Comparison of ENCODE assay signal across 1 cellular context in the genomic region with DNA sequence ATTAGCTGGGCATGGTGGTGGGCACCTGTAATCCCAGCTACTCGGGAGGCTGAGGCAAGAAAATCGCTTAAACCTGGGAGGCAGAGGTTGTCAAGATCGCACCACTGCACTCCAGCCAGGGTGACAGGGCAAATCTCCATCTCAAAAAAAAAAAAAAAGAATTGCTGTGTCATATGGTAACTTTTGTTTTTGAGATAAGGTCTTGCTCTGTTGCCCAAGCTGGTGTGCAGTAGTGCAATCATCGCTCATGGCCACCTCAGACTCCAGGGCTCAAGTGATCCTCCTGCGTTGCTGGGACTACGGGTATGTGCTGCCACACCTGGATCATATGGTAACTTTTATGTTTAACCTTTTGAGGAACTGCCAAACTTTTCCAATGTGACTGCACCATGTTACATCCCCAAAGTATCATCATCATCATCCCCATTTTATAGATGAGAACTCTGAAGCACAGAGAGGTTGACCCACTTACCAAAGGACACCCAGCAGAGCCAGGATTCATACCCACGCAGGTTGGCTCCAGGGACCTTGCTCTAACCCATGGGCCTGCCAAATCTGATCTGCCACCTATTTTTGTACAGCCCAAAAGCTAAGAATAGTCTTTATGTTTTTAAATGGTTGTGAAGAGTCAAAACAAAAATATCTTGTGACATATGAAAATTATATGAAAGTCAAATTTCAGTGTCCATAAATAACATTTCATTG.
TF ChIP-seq lines count a peak whose summit lies in the region.

No MANE protein-coding gene starts in this region.

TF ChIP-seq in K562, 482 proteins besides CTCF, POLR2A, EP300 and RAD21 (continued from another document and continues in another):
- TF ChIP-seq, protein P1, sequence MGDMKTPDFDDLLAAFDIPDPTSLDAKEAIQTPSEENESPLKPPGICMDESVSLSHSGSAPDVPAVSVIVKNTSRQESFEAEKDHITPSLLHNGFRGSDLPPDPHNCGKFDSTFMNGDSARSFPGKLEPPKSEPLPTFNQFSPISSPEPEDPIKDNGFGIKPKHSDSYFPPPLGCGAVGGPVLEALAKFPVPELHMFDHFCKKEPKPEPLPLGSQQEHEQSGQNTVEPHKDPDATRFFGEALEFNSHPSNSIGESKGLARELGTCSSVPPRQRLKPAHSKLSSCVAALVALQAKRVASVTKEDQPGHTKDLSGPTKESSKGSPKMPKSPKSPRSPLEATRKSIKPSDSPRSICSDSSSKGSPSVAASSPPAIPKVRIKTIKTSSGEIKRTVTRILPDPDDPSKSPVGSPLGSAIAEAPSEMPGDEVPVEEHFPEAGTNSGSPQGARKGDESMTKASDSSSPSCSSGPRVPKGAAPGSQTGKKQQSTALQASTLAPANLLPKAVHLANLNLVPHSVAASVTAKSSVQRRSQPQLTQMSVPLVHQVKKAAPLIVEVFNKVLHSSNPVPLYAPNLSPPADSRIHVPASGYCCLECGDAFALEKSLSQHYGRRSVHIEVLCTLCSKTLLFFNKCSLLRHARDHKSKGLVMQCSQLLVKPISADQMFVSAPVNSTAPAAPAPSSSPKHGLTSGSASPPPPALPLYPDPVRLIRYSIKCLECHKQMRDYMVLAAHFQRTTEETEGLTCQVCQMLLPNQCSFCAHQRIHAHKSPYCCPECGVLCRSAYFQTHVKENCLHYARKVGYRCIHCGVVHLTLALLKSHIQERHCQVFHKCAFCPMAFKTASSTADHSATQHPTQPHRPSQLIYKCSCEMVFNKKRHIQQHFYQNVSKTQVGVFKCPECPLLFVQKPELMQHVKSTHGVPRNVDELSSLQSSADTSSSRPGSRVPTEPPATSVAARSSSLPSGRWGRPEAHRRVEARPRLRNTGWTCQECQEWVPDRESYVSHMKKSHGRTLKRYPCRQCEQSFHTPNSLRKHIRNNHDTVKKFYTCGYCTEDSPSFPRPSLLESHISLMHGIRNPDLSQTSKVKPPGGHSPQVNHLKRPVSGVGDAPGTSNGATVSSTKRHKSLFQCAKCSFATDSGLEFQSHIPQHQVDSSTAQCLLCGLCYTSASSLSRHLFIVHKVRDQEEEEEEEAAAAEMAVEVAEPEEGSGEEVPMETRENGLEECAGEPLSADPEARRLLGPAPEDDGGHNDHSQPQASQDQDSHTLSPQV (IDR thresholded peaks at IDR 0.05) = peak; percentile 75; the same call in 1 of the 2 replicates
- 0 out of 2 replicates have a peak, but pooled peaks have one; percentile 60 for TF ChIP-seq ZNF589 (CRISPR knock-in tag; IDR thresholded peaks at IDR 0.05; ENCODE audit: low read depth)
- TF ChIP-seq, protein P2, sequence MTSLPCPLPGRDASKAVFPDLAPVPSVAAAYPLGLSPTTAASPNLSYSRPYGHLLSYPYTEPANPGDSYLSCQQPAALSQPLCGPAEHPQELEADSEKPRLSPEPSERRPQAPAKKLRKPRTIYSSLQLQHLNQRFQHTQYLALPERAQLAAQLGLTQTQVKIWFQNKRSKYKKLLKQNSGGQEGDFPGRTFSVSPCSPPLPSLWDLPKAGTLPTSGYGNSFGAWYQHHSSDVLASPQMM (CRISPR knock-in tag; IDR thresholded peaks at IDR 0.05) = no peak
- TF ChIP-seq, protein P3, sequence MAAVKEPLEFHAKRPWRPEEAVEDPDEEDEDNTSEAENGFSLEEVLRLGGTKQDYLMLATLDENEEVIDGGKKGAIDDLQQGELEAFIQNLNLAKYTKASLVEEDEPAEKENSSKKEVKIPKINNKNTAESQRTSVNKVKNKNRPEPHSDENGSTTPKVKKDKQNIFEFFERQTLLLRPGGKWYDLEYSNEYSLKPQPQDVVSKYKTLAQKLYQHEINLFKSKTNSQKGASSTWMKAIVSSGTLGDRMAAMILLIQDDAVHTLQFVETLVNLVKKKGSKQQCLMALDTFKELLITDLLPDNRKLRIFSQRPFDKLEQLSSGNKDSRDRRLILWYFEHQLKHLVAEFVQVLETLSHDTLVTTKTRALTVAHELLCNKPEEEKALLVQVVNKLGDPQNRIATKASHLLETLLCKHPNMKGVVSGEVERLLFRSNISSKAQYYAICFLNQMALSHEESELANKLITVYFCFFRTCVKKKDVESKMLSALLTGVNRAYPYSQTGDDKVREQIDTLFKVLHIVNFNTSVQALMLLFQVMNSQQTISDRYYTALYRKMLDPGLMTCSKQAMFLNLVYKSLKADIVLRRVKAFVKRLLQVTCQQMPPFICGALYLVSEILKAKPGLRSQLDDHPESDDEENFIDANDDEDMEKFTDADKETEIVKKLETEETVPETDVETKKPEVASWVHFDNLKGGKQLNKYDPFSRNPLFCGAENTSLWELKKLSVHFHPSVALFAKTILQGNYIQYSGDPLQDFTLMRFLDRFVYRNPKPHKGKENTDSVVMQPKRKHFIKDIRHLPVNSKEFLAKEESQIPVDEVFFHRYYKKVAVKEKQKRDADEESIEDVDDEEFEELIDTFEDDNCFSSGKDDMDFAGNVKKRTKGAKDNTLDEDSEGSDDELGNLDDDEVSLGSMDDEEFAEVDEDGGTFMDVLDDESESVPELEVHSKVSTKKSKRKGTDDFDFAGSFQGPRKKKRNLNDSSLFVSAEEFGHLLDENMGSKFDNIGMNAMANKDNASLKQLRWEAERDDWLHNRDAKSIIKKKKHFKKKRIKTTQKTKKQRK (IDR thresholded peaks at IDR 0.05; ENCODE audit: borderline replicate concordance, low read depth, low read length) = no peak
- peak; percentile 98 for TF ChIP-seq HDAC2 (IDR thresholded peaks at IDR 0.05)
- no peak for TF ChIP-seq TAF1 (IDR thresholded peaks at IDR 0.05; ENCODE audit: control insufficient read depth, extremely low read depth, insufficient read depth, low read length, severe bottlenecking)
- TF ChIP-seq TAF15 (IDR thresholded peaks at IDR 0.05; ENCODE audit: low read depth, low read length) = no peak
- TF ChIP-seq, protein P4, sequence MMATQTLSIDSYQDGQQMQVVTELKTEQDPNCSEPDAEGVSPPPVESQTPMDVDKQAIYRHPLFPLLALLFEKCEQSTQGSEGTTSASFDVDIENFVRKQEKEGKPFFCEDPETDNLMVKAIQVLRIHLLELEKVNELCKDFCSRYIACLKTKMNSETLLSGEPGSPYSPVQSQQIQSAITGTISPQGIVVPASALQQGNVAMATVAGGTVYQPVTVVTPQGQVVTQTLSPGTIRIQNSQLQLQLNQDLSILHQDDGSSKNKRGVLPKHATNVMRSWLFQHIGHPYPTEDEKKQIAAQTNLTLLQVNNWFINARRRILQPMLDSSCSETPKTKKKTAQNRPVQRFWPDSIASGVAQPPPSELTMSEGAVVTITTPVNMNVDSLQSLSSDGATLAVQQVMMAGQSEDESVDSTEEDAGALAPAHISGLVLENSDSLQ (IDR thresholded peaks at IDR 0.05) = peak; percentile 60
- peak; percentile 63 for TF ChIP-seq SMARCB1 (IDR thresholded peaks at IDR 0.05; ENCODE audit: insufficient read length, low read depth)
- no peak for TF ChIP-seq HDAC3 (IDR thresholded peaks at IDR 0.05; ENCODE audit: borderline replicate concordance, partially characterized antibody)
- no peak for TF ChIP-seq ZNF354B (CRISPR knock-in tag; IDR thresholded peaks at IDR 0.05)
- TF ChIP-seq, protein P5, sequence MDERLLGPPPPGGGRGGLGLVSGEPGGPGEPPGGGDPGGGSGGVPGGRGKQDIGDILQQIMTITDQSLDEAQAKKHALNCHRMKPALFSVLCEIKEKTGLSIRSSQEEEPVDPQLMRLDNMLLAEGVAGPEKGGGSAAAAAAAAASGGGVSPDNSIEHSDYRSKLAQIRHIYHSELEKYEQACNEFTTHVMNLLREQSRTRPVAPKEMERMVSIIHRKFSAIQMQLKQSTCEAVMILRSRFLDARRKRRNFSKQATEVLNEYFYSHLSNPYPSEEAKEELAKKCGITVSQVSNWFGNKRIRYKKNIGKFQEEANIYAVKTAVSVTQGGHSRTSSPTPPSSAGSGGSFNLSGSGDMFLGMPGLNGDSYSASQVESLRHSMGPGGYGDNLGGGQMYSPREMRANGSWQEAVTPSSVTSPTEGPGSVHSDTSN (CRISPR knock-in tag; IDR thresholded peaks at IDR 0.05; ENCODE audit: low read depth) = no peak
- TF ChIP-seq, protein P5 (tag; conservative IDR thresholded peaks at IDR 0.05; ENCODE audit: low read depth) = peak; percentile 47
- TF ChIP-seq, protein P6, sequence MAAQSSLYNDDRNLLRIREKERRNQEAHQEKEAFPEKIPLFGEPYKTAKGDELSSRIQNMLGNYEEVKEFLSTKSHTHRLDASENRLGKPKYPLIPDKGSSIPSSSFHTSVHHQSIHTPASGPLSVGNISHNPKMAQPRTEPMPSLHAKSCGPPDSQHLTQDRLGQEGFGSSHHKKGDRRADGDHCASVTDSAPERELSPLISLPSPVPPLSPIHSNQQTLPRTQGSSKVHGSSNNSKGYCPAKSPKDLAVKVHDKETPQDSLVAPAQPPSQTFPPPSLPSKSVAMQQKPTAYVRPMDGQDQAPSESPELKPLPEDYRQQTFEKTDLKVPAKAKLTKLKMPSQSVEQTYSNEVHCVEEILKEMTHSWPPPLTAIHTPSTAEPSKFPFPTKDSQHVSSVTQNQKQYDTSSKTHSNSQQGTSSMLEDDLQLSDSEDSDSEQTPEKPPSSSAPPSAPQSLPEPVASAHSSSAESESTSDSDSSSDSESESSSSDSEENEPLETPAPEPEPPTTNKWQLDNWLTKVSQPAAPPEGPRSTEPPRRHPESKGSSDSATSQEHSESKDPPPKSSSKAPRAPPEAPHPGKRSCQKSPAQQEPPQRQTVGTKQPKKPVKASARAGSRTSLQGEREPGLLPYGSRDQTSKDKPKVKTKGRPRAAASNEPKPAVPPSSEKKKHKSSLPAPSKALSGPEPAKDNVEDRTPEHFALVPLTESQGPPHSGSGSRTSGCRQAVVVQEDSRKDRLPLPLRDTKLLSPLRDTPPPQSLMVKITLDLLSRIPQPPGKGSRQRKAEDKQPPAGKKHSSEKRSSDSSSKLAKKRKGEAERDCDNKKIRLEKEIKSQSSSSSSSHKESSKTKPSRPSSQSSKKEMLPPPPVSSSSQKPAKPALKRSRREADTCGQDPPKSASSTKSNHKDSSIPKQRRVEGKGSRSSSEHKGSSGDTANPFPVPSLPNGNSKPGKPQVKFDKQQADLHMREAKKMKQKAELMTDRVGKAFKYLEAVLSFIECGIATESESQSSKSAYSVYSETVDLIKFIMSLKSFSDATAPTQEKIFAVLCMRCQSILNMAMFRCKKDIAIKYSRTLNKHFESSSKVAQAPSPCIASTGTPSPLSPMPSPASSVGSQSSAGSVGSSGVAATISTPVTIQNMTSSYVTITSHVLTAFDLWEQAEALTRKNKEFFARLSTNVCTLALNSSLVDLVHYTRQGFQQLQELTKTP (IDR thresholded peaks at IDR 0.05; ENCODE audit: low read depth in 1 of 2, partially characterized antibody in 2 of 2) = no peak
- TF ChIP-seq, protein P7, sequence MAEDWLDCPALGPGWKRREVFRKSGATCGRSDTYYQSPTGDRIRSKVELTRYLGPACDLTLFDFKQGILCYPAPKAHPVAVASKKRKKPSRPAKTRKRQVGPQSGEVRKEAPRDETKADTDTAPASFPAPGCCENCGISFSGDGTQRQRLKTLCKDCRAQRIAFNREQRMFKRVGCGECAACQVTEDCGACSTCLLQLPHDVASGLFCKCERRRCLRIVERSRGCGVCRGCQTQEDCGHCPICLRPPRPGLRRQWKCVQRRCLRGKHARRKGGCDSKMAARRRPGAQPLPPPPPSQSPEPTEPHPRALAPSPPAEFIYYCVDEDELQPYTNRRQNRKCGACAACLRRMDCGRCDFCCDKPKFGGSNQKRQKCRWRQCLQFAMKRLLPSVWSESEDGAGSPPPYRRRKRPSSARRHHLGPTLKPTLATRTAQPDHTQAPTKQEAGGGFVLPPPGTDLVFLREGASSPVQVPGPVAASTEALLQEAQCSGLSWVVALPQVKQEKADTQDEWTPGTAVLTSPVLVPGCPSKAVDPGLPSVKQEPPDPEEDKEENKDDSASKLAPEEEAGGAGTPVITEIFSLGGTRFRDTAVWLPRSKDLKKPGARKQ (CRISPR knock-in tag; IDR thresholded peaks at IDR 0.05) = no peak
- TF ChIP-seq ZFP1 (CRISPR knock-in tag; IDR thresholded peaks at IDR 0.05) = no peak
- TF ChIP-seq, protein P8, sequence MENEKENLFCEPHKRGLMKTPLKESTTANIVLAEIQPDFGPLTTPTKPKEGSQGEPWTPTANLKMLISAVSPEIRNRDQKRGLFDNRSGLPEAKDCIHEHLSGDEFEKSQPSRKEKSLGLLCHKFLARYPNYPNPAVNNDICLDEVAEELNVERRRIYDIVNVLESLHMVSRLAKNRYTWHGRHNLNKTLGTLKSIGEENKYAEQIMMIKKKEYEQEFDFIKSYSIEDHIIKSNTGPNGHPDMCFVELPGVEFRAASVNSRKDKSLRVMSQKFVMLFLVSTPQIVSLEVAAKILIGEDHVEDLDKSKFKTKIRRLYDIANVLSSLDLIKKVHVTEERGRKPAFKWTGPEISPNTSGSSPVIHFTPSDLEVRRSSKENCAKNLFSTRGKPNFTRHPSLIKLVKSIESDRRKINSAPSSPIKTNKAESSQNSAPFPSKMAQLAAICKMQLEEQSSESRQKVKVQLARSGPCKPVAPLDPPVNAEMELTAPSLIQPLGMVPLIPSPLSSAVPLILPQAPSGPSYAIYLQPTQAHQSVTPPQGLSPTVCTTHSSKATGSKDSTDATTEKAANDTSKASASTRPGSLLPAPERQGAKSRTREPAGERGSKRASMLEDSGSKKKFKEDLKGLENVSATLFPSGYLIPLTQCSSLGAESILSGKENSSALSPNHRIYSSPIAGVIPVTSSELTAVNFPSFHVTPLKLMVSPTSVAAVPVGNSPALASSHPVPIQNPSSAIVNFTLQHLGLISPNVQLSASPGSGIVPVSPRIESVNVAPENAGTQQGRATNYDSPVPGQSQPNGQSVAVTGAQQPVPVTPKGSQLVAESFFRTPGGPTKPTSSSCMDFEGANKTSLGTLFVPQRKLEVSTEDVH (IDR thresholded peaks at IDR 0.05; ENCODE audit: low read depth, partially characterized antibody) = no peak
- peak; percentile 72; the same call in 1 of the 2 replicates for TF ChIP-seq RFX1 (IDR thresholded peaks at IDR 0.05)
- TF ChIP-seq BRF1 (IDR thresholded peaks at IDR 0.05; ENCODE audit: borderline replicate concordance, extremely low read depth, insufficient read length) = no peak
- no peak for TF ChIP-seq ZNF274 (IDR thresholded peaks at IDR 0.05; ENCODE audit: borderline replicate concordance, low read depth, low read length)
- TF ChIP-seq CBX2 (IDR thresholded peaks at IDR 0.05; ENCODE audit: insufficient read depth, low read length, poor library complexity, severe bottlenecking) = no peak
- TF ChIP-seq, protein P9, sequence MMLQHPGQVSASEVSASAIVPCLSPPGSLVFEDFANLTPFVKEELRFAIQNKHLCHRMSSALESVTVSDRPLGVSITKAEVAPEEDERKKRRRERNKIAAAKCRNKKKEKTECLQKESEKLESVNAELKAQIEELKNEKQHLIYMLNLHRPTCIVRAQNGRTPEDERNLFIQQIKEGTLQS (IDR thresholded peaks at IDR 0.05) = peak; percentile 77
- TF ChIP-seq, protein P9 (CRISPR knock-in tag; conservative IDR thresholded peaks at IDR 0.05) = no peak
- TF ChIP-seq SRSF9 (IDR thresholded peaks at IDR 0.05; ENCODE audit: borderline replicate concordance, low read depth, low read length) = no peak
- TF ChIP-seq SIRT6 (IDR thresholded peaks at IDR 0.05; ENCODE audit: low read depth, low read length) = no peak
- no peak for TF ChIP-seq PHF20 (IDR thresholded peaks at IDR 0.05; ENCODE audit: partially characterized antibody)
- no peak for TF ChIP-seq MCM7 (IDR thresholded peaks at IDR 0.05)
- TF ChIP-seq HDAC1 (IDR thresholded peaks at IDR 0.05) = peak; percentile 55 to 58; a peak in 3 of 4 replicates
